ENCODE assay signal across 1 cellular context in the genomic region with DNA sequence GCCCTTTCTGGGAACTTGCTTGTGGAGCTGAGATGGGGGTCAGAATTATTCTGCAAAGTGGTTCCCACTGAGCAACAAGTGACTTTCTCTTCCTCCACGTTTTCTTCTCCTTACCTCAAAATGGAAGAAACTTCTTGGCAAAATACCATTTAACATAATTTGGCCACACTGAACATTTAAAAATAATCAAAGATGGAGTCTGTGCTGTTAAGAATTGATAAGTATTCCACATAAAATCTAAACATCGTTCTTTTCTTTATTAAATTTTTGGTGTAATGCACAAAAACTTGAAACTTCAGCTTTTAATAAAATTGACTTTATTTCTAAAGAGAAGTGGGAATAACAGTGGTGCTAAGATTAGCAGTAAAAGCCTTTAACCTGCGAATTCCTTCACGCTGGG.
TF ChIP-seq lines count a peak whose summit lies in the region.

No MANE protein-coding gene starts in this region.

TF ChIP-seq in K562, 482 proteins besides CTCF, POLR2A, EP300 and RAD21 (continued from another document and continues in another):
- no peak for TF ChIP-seq ZBTB40 (IDR thresholded peaks at IDR 0.05)
- TF ChIP-seq ZBTB40 (CRISPR knock-in tag; IDR thresholded peaks at IDR 0.05) = no peak
- TF ChIP-seq DMBX1 (CRISPR knock-in tag; IDR thresholded peaks at IDR 0.05; ENCODE audit: borderline replicate concordance) = peak; percentile 66
- no peak for TF ChIP-seq TCF15 (CRISPR knock-in tag; IDR thresholded peaks at IDR 0.05)
- TF ChIP-seq NFATC3 (IDR thresholded peaks at IDR 0.05) = no peak
- TF ChIP-seq CAMTA2 (CRISPR knock-in tag; conservative IDR thresholded peaks at IDR 0.05) = no peak
- TF ChIP-seq CCNT2 (IDR thresholded peaks at IDR 0.05; ENCODE audit: borderline replicate concordance, extremely low read depth, insufficient read length, low read depth, low read length) = no peak
- 0 out of 6 replicates have a peak, but pooled peaks of 1 of the 3 experiments have one; percentile 39 for TF ChIP-seq ZBTB11 (CRISPR knock-in tag; IDR thresholded peaks at IDR 0.05)
- TF ChIP-seq CXXC5 (CRISPR knock-in tag; IDR thresholded peaks at IDR 0.05) = peak; percentile 39; the same call in 1 of the 2 replicates
- no peak for TF ChIP-seq SIN3B (IDR thresholded peaks at IDR 0.05; ENCODE audit: low read depth)
- TF ChIP-seq ZNF239 (CRISPR knock-in tag; IDR thresholded peaks at IDR 0.05) = no peak
- TF ChIP-seq NCOA4 (IDR thresholded peaks at IDR 0.05; ENCODE audit: partially characterized antibody) = no peak
- no peak for TF ChIP-seq TAF7 (tag; IDR thresholded peaks at IDR 0.05)
- TF ChIP-seq CHD2 (IDR thresholded peaks at IDR 0.05; ENCODE audit: low read depth, low read length) = no peak
- TF ChIP-seq SMAD4 (CRISPR knock-in tag; conservative IDR thresholded peaks at IDR 0.05) = 0 out of 2 replicates have a peak, but pooled peaks have one; percentile 61
- peak; percentile 63; the same call in 1 of the 2 replicates for TF ChIP-seq ZNF668 (CRISPR knock-in tag; IDR thresholded peaks at IDR 0.05)
- TF ChIP-seq TSC22D4 (tag; IDR thresholded peaks at IDR 0.05) = no peak
- no peak for TF ChIP-seq GABPB2 (CRISPR knock-in tag; conservative IDR thresholded peaks at IDR 0.05)
- no peak for TF ChIP-seq EHMT2 (IDR thresholded peaks at IDR 0.05)
- no peak for TF ChIP-seq ILF3 (IDR thresholded peaks at IDR 0.05; ENCODE audit: borderline replicate concordance)
- TF ChIP-seq ZNF146 (CRISPR knock-in tag; IDR thresholded peaks at IDR 0.05; ENCODE audit: unreplicated experiment) = no peak
- TF ChIP-seq ATF7 (IDR thresholded peaks at IDR 0.05) = no peak
- no peak for TF ChIP-seq KAT8 (IDR thresholded peaks at IDR 0.05; ENCODE audit: low read depth)
- TF ChIP-seq BRD9 (IDR thresholded peaks at IDR 0.05; ENCODE audit: low read depth, partially characterized antibody) = no peak
- TF ChIP-seq CBFB (CRISPR knock-in tag; IDR thresholded peaks at IDR 0.05) = no peak
- TF ChIP-seq RBM15 (IDR thresholded peaks at IDR 0.05; ENCODE audit: insufficient read depth, low read length) = no peak
- TF ChIP-seq, protein P1, sequence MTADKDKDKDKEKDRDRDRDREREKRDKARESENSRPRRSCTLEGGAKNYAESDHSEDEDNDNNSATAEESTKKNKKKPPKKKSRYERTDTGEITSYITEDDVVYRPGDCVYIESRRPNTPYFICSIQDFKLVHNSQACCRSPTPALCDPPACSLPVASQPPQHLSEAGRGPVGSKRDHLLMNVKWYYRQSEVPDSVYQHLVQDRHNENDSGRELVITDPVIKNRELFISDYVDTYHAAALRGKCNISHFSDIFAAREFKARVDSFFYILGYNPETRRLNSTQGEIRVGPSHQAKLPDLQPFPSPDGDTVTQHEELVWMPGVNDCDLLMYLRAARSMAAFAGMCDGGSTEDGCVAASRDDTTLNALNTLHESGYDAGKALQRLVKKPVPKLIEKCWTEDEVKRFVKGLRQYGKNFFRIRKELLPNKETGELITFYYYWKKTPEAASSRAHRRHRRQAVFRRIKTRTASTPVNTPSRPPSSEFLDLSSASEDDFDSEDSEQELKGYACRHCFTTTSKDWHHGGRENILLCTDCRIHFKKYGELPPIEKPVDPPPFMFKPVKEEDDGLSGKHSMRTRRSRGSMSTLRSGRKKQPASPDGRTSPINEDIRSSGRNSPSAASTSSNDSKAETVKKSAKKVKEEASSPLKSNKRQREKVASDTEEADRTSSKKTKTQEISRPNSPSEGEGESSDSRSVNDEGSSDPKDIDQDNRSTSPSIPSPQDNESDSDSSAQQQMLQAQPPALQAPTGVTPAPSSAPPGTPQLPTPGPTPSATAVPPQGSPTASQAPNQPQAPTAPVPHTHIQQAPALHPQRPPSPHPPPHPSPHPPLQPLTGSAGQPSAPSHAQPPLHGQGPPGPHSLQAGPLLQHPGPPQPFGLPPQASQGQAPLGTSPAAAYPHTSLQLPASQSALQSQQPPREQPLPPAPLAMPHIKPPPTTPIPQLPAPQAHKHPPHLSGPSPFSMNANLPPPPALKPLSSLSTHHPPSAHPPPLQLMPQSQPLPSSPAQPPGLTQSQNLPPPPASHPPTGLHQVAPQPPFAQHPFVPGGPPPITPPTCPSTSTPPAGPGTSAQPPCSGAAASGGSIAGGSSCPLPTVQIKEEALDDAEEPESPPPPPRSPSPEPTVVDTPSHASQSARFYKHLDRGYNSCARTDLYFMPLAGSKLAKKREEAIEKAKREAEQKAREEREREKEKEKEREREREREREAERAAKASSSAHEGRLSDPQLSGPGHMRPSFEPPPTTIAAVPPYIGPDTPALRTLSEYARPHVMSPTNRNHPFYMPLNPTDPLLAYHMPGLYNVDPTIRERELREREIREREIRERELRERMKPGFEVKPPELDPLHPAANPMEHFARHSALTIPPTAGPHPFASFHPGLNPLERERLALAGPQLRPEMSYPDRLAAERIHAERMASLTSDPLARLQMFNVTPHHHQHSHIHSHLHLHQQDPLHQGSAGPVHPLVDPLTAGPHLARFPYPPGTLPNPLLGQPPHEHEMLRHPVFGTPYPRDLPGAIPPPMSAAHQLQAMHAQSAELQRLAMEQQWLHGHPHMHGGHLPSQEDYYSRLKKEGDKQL (CRISPR knock-in tag; IDR thresholded peaks at IDR 0.05; ENCODE audit: borderline replicate concordance) = no peak
- TF ChIP-seq GTF2A2 (tag; IDR thresholded peaks at IDR 0.05) = peak; percentile 59; the same call in 1 of the 2 replicates
- 0 out of 2 replicates have a peak, but pooled peaks have one; percentile 63 for TF ChIP-seq HSF4 (CRISPR knock-in tag; IDR thresholded peaks at IDR 0.05; ENCODE audit: borderline replicate concordance)
- no peak for TF ChIP-seq PURB (CRISPR knock-in tag; IDR thresholded peaks at IDR 0.05; ENCODE audit: low read depth)
- TF ChIP-seq STAT5A (IDR thresholded peaks at IDR 0.05; ENCODE audit: borderline replicate concordance, low read length) = no peak
- TF ChIP-seq ZMIZ1 (IDR thresholded peaks at IDR 0.05; ENCODE audit: low read depth in 2 of 2, low read length in 2 of 2) = no peak
- TF ChIP-seq ZNF311 (CRISPR knock-in tag; IDR thresholded peaks at IDR 0.05) = 0 out of 2 replicates have a peak, but pooled peaks have one; percentile 48
- TF ChIP-seq, protein P2, sequence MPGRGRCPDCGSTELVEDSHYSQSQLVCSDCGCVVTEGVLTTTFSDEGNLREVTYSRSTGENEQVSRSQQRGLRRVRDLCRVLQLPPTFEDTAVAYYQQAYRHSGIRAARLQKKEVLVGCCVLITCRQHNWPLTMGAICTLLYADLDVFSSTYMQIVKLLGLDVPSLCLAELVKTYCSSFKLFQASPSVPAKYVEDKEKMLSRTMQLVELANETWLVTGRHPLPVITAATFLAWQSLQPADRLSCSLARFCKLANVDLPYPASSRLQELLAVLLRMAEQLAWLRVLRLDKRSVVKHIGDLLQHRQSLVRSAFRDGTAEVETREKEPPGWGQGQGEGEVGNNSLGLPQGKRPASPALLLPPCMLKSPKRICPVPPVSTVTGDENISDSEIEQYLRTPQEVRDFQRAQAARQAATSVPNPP (IDR thresholded peaks at IDR 0.05; ENCODE audit: borderline replicate concordance, insufficient read depth, insufficient read length) = no peak
- TF ChIP-seq XRCC4 (IDR thresholded peaks at IDR 0.05; ENCODE audit: extremely low read depth, insufficient read depth, insufficient read length) = no peak
- no peak for TF ChIP-seq CHD1 (IDR thresholded peaks at IDR 0.05; ENCODE audit: low read length)
